31 cellular contexts compared by ENCODE assay signal in the genomic region with DNA sequence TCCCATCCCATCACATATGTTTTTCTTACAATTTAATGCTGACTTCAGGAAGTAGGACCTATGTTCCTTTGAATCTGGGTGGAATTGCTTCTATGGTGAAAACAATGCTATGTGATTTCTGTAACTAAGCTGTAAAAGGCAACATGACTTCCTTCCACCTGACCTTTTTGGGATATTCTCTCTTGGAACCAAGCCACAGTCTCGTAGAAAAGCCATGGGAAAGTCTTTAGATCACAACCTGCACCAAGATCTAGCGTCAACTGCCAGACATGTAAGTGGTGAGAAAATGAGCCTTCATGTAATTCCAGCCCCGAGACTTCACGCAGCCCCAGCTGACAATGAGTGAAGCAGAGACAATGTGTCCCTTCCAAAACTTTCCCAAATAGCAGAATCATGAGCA.
"Had no signal": no experiment of that assay in that cellular context is flagged by ENCODE, and none has a peak within 500 bp of the region (broad histone marks: within the 10 kb centered on the region; RNA-seq: fewer than 3 reads in every experiment).

No MANE protein-coding gene starts in this region.

- H3K4me2 ChIP-seq: neural progenitor cell had no signal

- H3K4me3 ChIP-seq: left ventricle myocardium inferior, lung, neural progenitor cell, spleen, suprapubic skin, thoracic aorta, tibial artery, upper lobe of right lung had no signal

- H3K4me1 Mint-ChIP-seq: immature natural killer cell; mesothelial cell of epicardium; naive B cell; natural killer cell; nephron progenitor cell; neural progenitor cell; stimulated activated effector memory CD8-positive, alpha-beta T cell treated with anti-CD3 and anti-CD28 coated beads, Interleukin-12 subunit alpha, Interleukin-12 subunit beta, amount 100 ng/mL, for 72 hours had no signal

- H3K27ac ChIP-seq: left ventricle myocardium inferior, neural progenitor cell, neutrophil, parathyroid adenoma, spleen, suprapubic skin, thoracic aorta, tibial artery, upper lobe of right lung had no signal

- H3K36me3 Mint-ChIP-seq: immature natural killer cell; mesothelial cell of epicardium; naive B cell; natural killer cell; neural progenitor cell; stimulated activated effector memory CD8-positive, alpha-beta T cell treated with anti-CD3 and anti-CD28 coated beads, Interleukin-12 subunit alpha, Interleukin-12 subunit beta, amount 100 ng/mL, for 72 hours had no signal

- H3K36me3 ChIP-seq: left ventricle myocardium inferior, neural progenitor cell, neutrophil, spleen, suprapubic skin, thoracic aorta, tibial artery, upper lobe of right lung had no signal

- H3K79me2 ChIP-seq: parathyroid adenoma had no signal

- H2AFZ ChIP-seq: neural progenitor cell, parathyroid adenoma had no signal

- H3K9me3 ChIP-seq: left ventricle myocardium inferior, neutrophil, spleen, suprapubic skin, thoracic aorta, tibial artery, upper lobe of right lung had no signal

- H3K4me1 ChIP-seq: left ventricle myocardium inferior, neural progenitor cell, parathyroid adenoma, spleen, suprapubic skin, tibial artery, upper lobe of right lung had no signal

- H3K27ac Mint-ChIP-seq: mesothelial cell of epicardium; naive B cell; natural killer cell; nephron progenitor cell; neural progenitor cell; progenitor cell of endocrine pancreas; stimulated activated effector memory CD8-positive, alpha-beta T cell treated with anti-CD3 and anti-CD28 coated beads, Interleukin-12 subunit alpha, Interleukin-12 subunit beta, amount 100 ng/mL, for 72 hours; stimulated activated naive CD8-positive, alpha-beta T cell treated with anti-CD3 and anti-CD28 coated beads, Interleukin-15, Interleukin-2, amounts not matched to agents 100 ng/mL and 50 ng/mL, for 24 hours had no signal

- H3K27me3 Mint-ChIP-seq: naive B cell; progenitor cell of endocrine pancreas; stimulated activated naive CD8-positive, alpha-beta T cell treated with anti-CD3 and anti-CD28 coated beads, Interleukin-15, Interleukin-2, amounts not matched to agents 100 ng/mL and 50 ng/mL, for 24 hours had no signal

- H3K27me3 ChIP-seq: neural progenitor cell, neutrophil, spleen, suprapubic skin, tibial artery, upper lobe of right lung had no signal

- H3K9me3 Mint-ChIP-seq: nephron progenitor cell had no signal

- H3K9ac ChIP-seq: neural progenitor cell, parathyroid adenoma had no signal

- H3K4me3 Mint-ChIP-seq: immature natural killer cell; mesothelial cell of epicardium; naive B cell; natural killer cell; nephron progenitor cell; neural progenitor cell; stimulated activated effector memory CD8-positive, alpha-beta T cell treated with anti-CD3 and anti-CD28 coated beads, Interleukin-12 subunit alpha, Interleukin-12 subunit beta, amount 100 ng/mL, for 72 hours; stimulated activated naive CD8-positive, alpha-beta T cell treated with anti-CD3 and anti-CD28 coated beads, Interleukin-15, Interleukin-2, amounts not matched to agents 100 ng/mL and 50 ng/mL, for 24 hours had no signal

- DNase-seq: hypothalamus; immature natural killer cell; kidney; left ventricle myocardium inferior; mesendoderm; naive B cell; natural killer cell; nephron progenitor cell; occipital lobe; retina; right cardiac atrium; small intestine; spleen; stimulated activated CD4-positive, alpha-beta T cell treated with anti-CD3 and anti-CD28 coated beads, Interleukin-4, amount 100 ng/mL, for 24 hours; stimulated activated naive CD4-positive, alpha-beta T cell; tibial artery; trophoblast cell; upper lobe of right lung had no signal

- FAIRE-seq: islet of Langerhans, small intestine, urothelium cell line had no signal

- ATAC-seq: natural killer cell; right cardiac atrium; sciatic nerve; stimulated activated effector memory CD8-positive, alpha-beta T cell treated with anti-CD3 and anti-CD28 coated beads, Interleukin-12 subunit alpha, Interleukin-12 subunit beta, amount 100 ng/mL, for 72 hours; upper lobe of right lung had no signal
